In the genomic region with DNA sequence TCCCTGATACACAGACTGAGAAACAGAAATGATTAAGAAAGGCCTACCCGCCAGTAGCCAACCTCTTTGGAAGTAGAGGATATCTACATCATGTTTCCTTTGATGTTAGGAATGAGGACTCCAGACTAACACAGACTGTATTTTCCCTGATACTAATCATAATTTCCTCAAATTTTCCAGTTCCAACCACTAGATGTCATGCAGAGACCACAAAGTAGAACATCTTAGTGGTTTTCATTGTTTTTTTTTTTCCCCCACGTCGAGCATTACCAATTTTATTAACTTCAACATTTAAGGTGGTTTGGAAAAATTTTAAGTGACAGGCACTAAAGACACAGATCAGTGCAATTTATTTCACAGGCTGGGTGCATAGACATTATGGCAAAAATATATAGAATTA, we compare ENCODE assay signal across 8 cellular contexts.
DNase-seq lines count a peak whose midpoint lies in the region; TF ChIP-seq lines count a peak whose summit lies in the region.
"Not testable (repeated sequence)": the region's sequence is repeated elsewhere in the genome, so short reads cannot be mapped to it uniquely, and the experiment has no call there.

No MANE protein-coding gene starts in this region.

- in situ Hi-C loops in GM23248 (cut with MboI); SK-MEL-5 (cut with HindIII; ENCODE audit: low pct_unique_long_range_greater_than_20kb, low sequenced_read_pairs); brain microvascular endothelial cell (cut with HindIII; ENCODE audit: low pct_ligation_motif_present, low sequenced_read_pairs): not testable (repeated sequence)

- H4K20me1 ChIP-seq in GM23248 (ENCODE audit: insufficient read depth), result not testable (repeated sequence)

- H3K9me3 ChIP-seq in GM23248 (ENCODE audit: low read depth); liver (ENCODE audit: control insufficient read depth in 4 of 4, low read length in 3 of 4): not testable (repeated sequence)

- DNase-seq in AG09319 (ENCODE audit: extremely low read depth, low read depth); brain microvascular endothelial cell: not testable (repeated sequence)
- DNase-seq in GM23248, result peak; percentile 3
- DNase-seq in NCI-H1694 treated with DMSO at 0.1 percent for 48 hours (lab: John Stamatoyannopoulos, UW), result peak; percentile 19
- peak; percentile 38 for DNase-seq in SK-MEL-5 (ENCODE audit: low read depth, low spot score)
- peak; percentile 4 for DNase-seq in fibroblast of peridontal ligament (ENCODE audit: extremely low read depth)
- peak; percentile 31 for DNase-seq in retina

- H3K4me1 ChIP-seq in GM23248 (ENCODE audit: insufficient read depth); liver (ENCODE audit: control insufficient read depth in 4 of 4, insufficient read depth in 4 of 4, low read length in 3 of 4): not testable (repeated sequence)

- not testable (repeated sequence) for H3K4me3 ChIP-seq in GM23248; brain microvascular endothelial cell (ENCODE audit: low read depth, low read length); liver (ENCODE audit: low read depth in 1 of 3, low read length in 3 of 3)

- H3K79me2 ChIP-seq in GM23248 (ENCODE audit: insufficient read depth), result not testable (repeated sequence)

- peak; percentile 19 for TF ChIP-seq CTCF in AG09319 (IDR thresholded peaks at IDR 0.05; ENCODE audit: low read depth, low read length)
- TF ChIP-seq CTCF in brain microvascular endothelial cell (IDR thresholded peaks at IDR 0.05; ENCODE audit: low read depth, low read length, missing control alignments), result peak; percentile 26
- TF ChIP-seq CTCF in liver (IDR thresholded peaks at IDR 0.05; ENCODE audit: low read depth, low read length, missing input control), result peak; percentile 25

- H3K27ac ChIP-seq in GM23248; brain microvascular endothelial cell; liver (ENCODE audit: low read depth in 1 of 2, low read length in 2 of 2): not testable (repeated sequence)

- not testable (repeated sequence) for H3K4me2 ChIP-seq in GM23248 (ENCODE audit: unreplicated experiment)

- not testable (repeated sequence) for H3K9me2 ChIP-seq in GM23248 (ENCODE audit: insufficient read depth)

- H3F3A ChIP-seq in GM23248 (ENCODE audit: insufficient read depth), result not testable (repeated sequence)

- H2AFZ ChIP-seq in GM23248, result not testable (repeated sequence)

- H3K9ac ChIP-seq in GM23248; liver (ENCODE audit: low read depth in 1 of 2, low read length in 2 of 2): not testable (repeated sequence)

- WGBS in GM23248 (ENCODE audit: low coverage in 1 of 2, low lambda C conversion rate in 2 of 2, missing lambda C conversion rate in 2 of 2), 2 experiments, result 11 to 17% methylated on average over 3 of the region's 3 CpGs
- WGBS in liver, result 4% methylated on average over 3 of the region's 3 CpGs

- peak; percentile 59 to 65 for TF ChIP-seq RAD21 in liver (IDR thresholded peaks at IDR 0.05)

- not testable (repeated sequence) for H3K27me3 ChIP-seq in GM23248 (replicated peaks; ENCODE audit: insufficient read depth); brain microvascular endothelial cell (replicated peaks); liver (ENCODE audit: control insufficient read depth in 4 of 4, insufficient read depth in 4 of 4, low read length in 3 of 4)

- not testable (repeated sequence) for H3K36me3 ChIP-seq in GM23248 (ENCODE audit: low read depth); brain microvascular endothelial cell (replicated peaks); liver (ENCODE audit: control insufficient read depth in 4 of 4, insufficient read depth in 3 of 4, low read depth in 1 of 4, low read length in 3 of 4)
